ENCODE assay signal across 12 cellular contexts in the genomic region with DNA sequence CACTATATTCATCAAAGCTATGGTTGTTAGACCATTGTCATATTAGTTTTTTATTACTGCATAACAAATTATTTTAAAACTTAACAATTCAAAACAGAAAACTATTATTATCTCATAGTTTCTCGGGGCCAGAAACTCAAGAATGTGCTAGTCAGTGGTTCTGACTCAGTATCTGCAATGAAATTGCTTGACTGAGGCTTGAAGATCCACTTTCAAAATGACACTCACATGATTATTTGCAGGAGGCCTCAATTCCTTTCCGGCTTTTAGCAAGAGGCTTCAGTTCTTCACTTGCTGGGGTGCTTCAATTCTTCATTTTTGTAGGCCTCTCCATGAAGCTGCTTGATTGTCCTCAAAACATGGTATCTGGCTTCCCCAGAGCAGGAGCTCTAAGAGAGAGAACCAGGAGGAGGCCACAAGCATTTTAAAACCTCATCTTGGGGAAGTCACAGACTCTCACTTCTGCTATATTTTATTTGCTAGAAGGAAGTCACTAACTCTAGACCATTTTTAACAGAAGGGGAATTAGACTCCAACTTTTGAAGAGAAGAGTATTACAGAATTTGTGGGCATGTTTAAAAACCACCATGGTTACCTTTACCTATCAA.
DNase-seq lines count a peak whose midpoint lies in the region; ATAC-seq and TF ChIP-seq lines count a peak whose summit lies in the region.
"Had no signal": no experiment of that assay in that cellular context is flagged by ENCODE, and none has a peak within 500 bp of the region (broad histone marks: within the 10 kb centered on the region; RNA-seq: fewer than 3 reads in every experiment).

No MANE protein-coding gene starts in this region.

- peak; percentile 48 for ATAC-seq in GM18519 (IDR thresholded peaks at IDR 0.05; ENCODE audit: low FRiP score, unreplicated experiment)
- ATAC-seq in GM21619 (IDR thresholded peaks at IDR 0.05; ENCODE audit: unreplicated experiment), result peak; percentile 63
- ATAC-seq in HG03342 (IDR thresholded peaks at IDR 0.05; ENCODE audit: unreplicated experiment), result peak; percentile 66
- no peak for ATAC-seq in activated B cell treated with CpG ODN at 0.5 μM for 24 hours (ENCODE audit: low read depth)
- no peak for ATAC-seq in CD8-positive, alpha-beta T cell
- ATAC-seq: naive thymus-derived CD4-positive, alpha-beta T cell had no signal

- intact Hi-C loops in activated B cell treated with CpG ODN at 0.5 μM for 24 hours (cut with micrococcal nuclease) (no loop called here), sigmoid colon (cut with DNase I) (no loop called here)
- intact Hi-C loops in CD8-positive, alpha-beta T cell (cut with DNase I, micrococcal nuclease), result no loop called here

- H3K4me3 ChIP-seq in sigmoid colon (no peak overlapping the region), H7 (ENCODE audit: insufficient read depth, low read depth, low read length) (no peak overlapping the region)
- H3K4me3 ChIP-seq in CD8-positive, alpha-beta T cell (ENCODE audit: low read depth, low read length), result no peak overlapping the region

- DNase-seq in activated B cell treated with CpG ODN at 0.5 μM for 24 hours, result no peak
- DNase-seq in sigmoid colon, result no peak
- no peak for DNase-seq in H4 (ENCODE audit: low spot score)
- DNase-seq in CD8-positive, alpha-beta T cell, result no peak
- no peak for DNase-seq in H7
- DNase-seq: naive thymus-derived CD4-positive, alpha-beta T cell; NCI-H2227 treated with DMSO at 0.1 percent for 48 hours; T-helper 9 cell had no signal

- POLR2A ChIA-PET in activated B cell treated with CpG ODN at 0.5 μM for 24 hours (lab: Charles Lee), result no interaction called here
- POLR2A ChIA-PET in CD8-positive, alpha-beta T cell (lab: Charles Lee), result no interaction called here

- H3K4me1 ChIP-seq in sigmoid colon, result no peaks in the 10 kb centered on the region
- H3K4me1 ChIP-seq in CD8-positive, alpha-beta T cell (ENCODE audit: insufficient read depth, low read length), result no peaks in the 10 kb centered on the region

- no peaks in the 10 kb centered on the region for H3K9me3 ChIP-seq in sigmoid colon
- no peaks in the 10 kb centered on the region for H3K9me3 ChIP-seq in CD8-positive, alpha-beta T cell (ENCODE audit: low read length)

- H3K9me3 Mint-ChIP-seq in activated B cell treated with CpG ODN at 0.5 μM for 24 hours, result no peaks in the 10 kb centered on the region
- no peaks in the 10 kb centered on the region for H3K9me3 Mint-ChIP-seq in CD8-positive, alpha-beta T cell

- no peak for TF ChIP-seq POLR2A in sigmoid colon (IDR thresholded peaks at IDR 0.05)

- H3K27ac Mint-ChIP-seq in activated B cell treated with CpG ODN at 0.5 μM for 24 hours, result peak overlapping the region; percentile 71
- H3K27ac Mint-ChIP-seq in CD8-positive, alpha-beta T cell, result no peak overlapping the region
- H3K27ac Mint-ChIP-seq: naive thymus-derived CD4-positive, alpha-beta T cell; type B pancreatic cell had no signal

- H3K36me3 ChIP-seq in sigmoid colon (no peaks in the 10 kb centered on the region), H7 (replicated peaks; ENCODE audit: control insufficient read depth, insufficient read depth, low read length) (no peaks in the 10 kb centered on the region)
- H3K36me3 ChIP-seq in CD8-positive, alpha-beta T cell (ENCODE audit: insufficient read depth, low read length), result no peaks in the 10 kb centered on the region

- WGBS in sigmoid colon, 2 donors, result 69 to 81% methylated on average over 2 of the region's 2 CpGs

- H3K27me3 ChIP-seq in sigmoid colon (no peaks in the 10 kb centered on the region), H7 (ENCODE audit: control insufficient read depth, insufficient read depth, low read length) (no peaks in the 10 kb centered on the region)
- H3K27me3 ChIP-seq in CD8-positive, alpha-beta T cell (ENCODE audit: insufficient read depth, low read length), result no peaks in the 10 kb centered on the region

- peaks cover 27% of the 10 kb centered on the region for H3K4me1 Mint-ChIP-seq in activated B cell treated with CpG ODN at 0.5 μM for 24 hours
- H3K4me1 Mint-ChIP-seq in CD8-positive, alpha-beta T cell (ENCODE audit: low read depth), result no peaks in the 10 kb centered on the region
- H3K4me1 Mint-ChIP-seq: naive thymus-derived CD4-positive, alpha-beta T cell had no signal

- TF ChIP-seq CTCF in activated B cell treated with CpG ODN at 0.5 μM for 24 hours (IDR thresholded peaks at IDR 0.05), result no peak
- no peak for TF ChIP-seq CTCF in sigmoid colon (IDR thresholded peaks at IDR 0.05)
- TF ChIP-seq CTCF in CD8-positive, alpha-beta T cell (IDR thresholded peaks at IDR 0.05), result no peak

- no peak for TF ChIP-seq EP300 in sigmoid colon (IDR thresholded peaks at IDR 0.05)

- CTCF ChIA-PET in activated B cell treated with CpG ODN at 0.5 μM for 24 hours (lab: Charles Lee), result no interaction called here
- CTCF ChIA-PET in CD8-positive, alpha-beta T cell (lab: Charles Lee), result no interaction called here

- no peaks in the 10 kb centered on the region for H3K36me3 Mint-ChIP-seq in activated B cell treated with CpG ODN at 0.5 μM for 24 hours (ENCODE audit: low read depth)
- H3K36me3 Mint-ChIP-seq in CD8-positive, alpha-beta T cell, result no peaks in the 10 kb centered on the region
- H3K36me3 Mint-ChIP-seq: naive thymus-derived CD4-positive, alpha-beta T cell; type B pancreatic cell had no signal

- peak overlapping the region; percentile 21 for H3K4me3 Mint-ChIP-seq in activated B cell treated with CpG ODN at 0.5 μM for 24 hours
- no peak overlapping the region for H3K4me3 Mint-ChIP-seq in CD8-positive, alpha-beta T cell
- H3K4me3 Mint-ChIP-seq: naive thymus-derived CD4-positive, alpha-beta T cell; type B pancreatic cell had no signal

- no peak overlapping the region for H3K27ac ChIP-seq in sigmoid colon
- no peak overlapping the region for H3K27ac ChIP-seq in CD8-positive, alpha-beta T cell (ENCODE audit: low read depth, low read length)

- no peaks in the 10 kb centered on the region for H3K27me3 Mint-ChIP-seq in activated B cell treated with CpG ODN at 0.5 μM for 24 hours
- peaks cover 2% of the 10 kb centered on the region for H3K27me3 Mint-ChIP-seq in CD8-positive, alpha-beta T cell (ENCODE audit: low read depth)

Comparison
In these comparisons a context has a peak if more than half of its experiments do, and no peak if none do; other contexts are left out.
1. ATAC-seq: peak in GM18519 (single experiment), GM21619 (single experiment) and HG03342 (single experiment); none in activated B cell treated with CpG ODN at 0.5 μM for 24 hours (single experiment) and CD8-positive, alpha-beta T cell (single experiment).